In the genomic region with DNA sequence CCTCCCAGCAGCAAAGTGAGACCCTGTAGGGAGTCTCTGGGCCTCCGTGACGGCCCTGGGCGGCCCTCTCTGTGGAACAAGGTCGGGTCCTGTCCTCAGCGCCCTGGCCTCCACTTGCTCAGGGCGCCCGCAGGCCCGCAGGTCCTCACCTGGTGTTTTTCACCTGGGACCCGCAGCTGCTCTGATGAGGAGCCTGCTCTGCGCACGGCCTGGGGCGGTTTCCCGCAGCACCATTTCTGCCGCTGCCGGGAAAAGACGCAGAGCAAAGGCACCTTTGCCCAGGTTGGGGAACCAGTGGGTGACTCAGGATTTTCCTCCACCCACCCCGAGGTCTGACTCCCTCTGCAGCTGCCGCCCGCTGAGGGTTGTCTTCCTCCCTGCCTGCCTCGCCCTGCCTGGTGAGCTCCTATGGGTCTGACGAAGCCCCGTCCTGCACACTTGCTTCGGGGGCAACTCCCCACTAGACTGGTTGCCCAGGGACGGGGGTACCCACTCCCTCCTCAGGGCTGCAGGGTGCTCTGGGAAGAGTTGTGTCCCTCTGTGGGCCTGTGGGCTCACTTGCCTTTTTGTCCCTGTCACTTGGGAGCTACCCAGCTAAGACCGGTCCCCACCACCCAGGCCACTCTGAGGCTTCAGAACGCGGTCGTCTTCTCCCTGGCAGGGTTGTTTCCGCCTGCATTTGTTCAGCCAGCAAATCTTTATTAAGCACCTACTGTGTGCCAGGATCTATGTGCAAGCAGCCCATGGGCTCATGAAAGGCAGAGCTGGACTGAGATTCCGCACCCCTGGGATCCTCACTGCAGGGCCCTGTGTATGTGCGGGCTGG, we compare ENCODE assay signal across 11 cellular contexts.
DNase-seq lines count a peak whose midpoint lies in the region; ATAC-seq, FAIRE-seq and TF ChIP-seq lines count a peak whose summit lies in the region.
"Had no signal": no experiment of that assay in that cellular context is flagged by ENCODE, and none has a peak within 500 bp of the region (broad histone marks: within the 10 kb centered on the region; RNA-seq: fewer than 3 reads in every experiment).

No MANE protein-coding gene starts in this region.

- no peak overlapping the region for H2BK15ac ChIP-seq in H9 (ENCODE audit: low read depth, low read length)

- no peaks in the 10 kb centered on the region for H3K79me2 ChIP-seq in H9 (ENCODE audit: insufficient read depth, low read length)

- no peak for TF ChIP-seq CTCF in H9 (conservative IDR thresholded peaks at IDR 0.05)
- no peak for TF ChIP-seq CTCF in RWPE1 (conservative IDR thresholded peaks at IDR 0.05; ENCODE audit: low read depth)
- TF ChIP-seq CTCF in tibial nerve (IDR thresholded peaks at IDR 0.05) = no peak

- no peak overlapping the region for H2BK20ac ChIP-seq in H9 (ENCODE audit: low read depth, low read length, poor library complexity, severe bottlenecking)

- no peaks in the 10 kb centered on the region for H4K20me1 ChIP-seq in H9 (ENCODE audit: control insufficient read depth, insufficient read depth, insufficient read length)

- no peak overlapping the region for H2AK5ac ChIP-seq in H9 (ENCODE audit: insufficient read length, low read length)

- H3T11ph ChIP-seq in H9 (ENCODE audit: low read length) = no peak overlapping the region

- H2BK12ac ChIP-seq in H9 (ENCODE audit: insufficient read length, low read depth, low read length) = no peak overlapping the region

- CTCF ChIA-PET in RWPE1 (lab: Yijun Ruan, JAX) = interaction anchor here (0.6 to 5.3 kb wide), 8 partner anchors 13 to 378 kb away, joined by 3 to 324 read pairs (median 7); partner anchors contain the start of gene CDKN1C

- H3K56ac ChIP-seq in H9 (ENCODE audit: insufficient read length, low read depth, low read length) = no peak overlapping the region

- peak overlapping the region; percentile 15 for H3K18ac ChIP-seq in H9 (ENCODE audit: insufficient read length, low read depth, low read length)

- no peak for TF ChIP-seq EP300 in tibial nerve (IDR thresholded peaks at IDR 0.05)

- H2BK120ac ChIP-seq in H9 (ENCODE audit: low read depth, low read length, poor library complexity, severe bottlenecking) = no peak overlapping the region

- no CpG with 5 or more reads among the region's 31 CpGs for whole genome bisulfite sequencing in H9 (ENCODE audit: extremely low coverage, insufficient read length, low lambda C conversion rate)
- WGBS in small intestine, 3 donors = 65 to 81% (median 73%) methylated on average over 31 of the region's 31 CpGs
- WGBS in tibial nerve, 2 donors = 92% methylated on average over 19 to 25 of the region's 31 CpGs

- POLR2A ChIA-PET in RWPE1 (lab: Yijun Ruan, JAX; ENCODE audit: low non-redundant PET) = interaction anchor here (0.6 to 0.8 kb wide), 4 partner anchors 79 to 354 kb away, joined by 3 read pairs; no protein-coding TSS in a partner anchor

- H3K23me2 ChIP-seq in H9 (ENCODE audit: insufficient read length, low read depth, low read length, poor library complexity, severe bottlenecking) = no peaks in the 10 kb centered on the region

- intact Hi-C loops in left ventricle myocardium superior (cut with micrococcal nuclease) = no loop called here

- peaks cover 74% of the 10 kb centered on the region for H3K27me3 Mint-ChIP-seq in H9 (ENCODE audit: low read depth)

- FAIRE-seq in small intestine (lab: Jason Lieb, UNC) = no peak
- FAIRE-seq: colon had no signal

- H3K4me1 ChIP-seq in H9 (ENCODE audit: insufficient read depth, low read length) (peaks cover 2% of the 10 kb centered on the region; the same call in 1 of the 2 replicates), small intestine (ENCODE audit: control insufficient read depth in 2 of 2, insufficient read depth in 1 of 2, low read depth in 1 of 2, low read length in 1 of 2) (no peaks in the 10 kb centered on the region), tibial nerve (peaks cover 0 to 30% (median 14%) of the 10 kb centered on the region in 4 donors)

- H4K91ac ChIP-seq in H9 (ENCODE audit: insufficient read length, low read depth, low read length) = no peak overlapping the region

- no peak overlapping the region for H2AFZ ChIP-seq in H9 (ENCODE audit: low read length)

- no peak overlapping the region for H2BK5ac ChIP-seq in H9 (ENCODE audit: insufficient read length, low read length)

- no peaks in the 10 kb centered on the region for H3K9me3 Mint-ChIP-seq in H9
- H3K9me3 Mint-ChIP-seq: T-helper 1 cell treated with Interleukin-12 subunit alpha and Interleukin-12 subunit beta and Interleukin-4 antibody, amounts not matched to agents 30 μg/mL and 1 μg/mL, for 36 hours had no signal

- no peak overlapping the region for H4K8ac ChIP-seq in H9 (replicated peaks; ENCODE audit: insufficient read length, low read depth, low read length)

- H3K36me3 Mint-ChIP-seq in H9 (ENCODE audit: insufficient read depth in 1 of 3, low read depth in 3 of 3) = no peaks in the 10 kb centered on the region; a peak in 1 of 7 replicates

- H3K4me3 Mint-ChIP-seq in H9 = no peak overlapping the region
- H3K4me3 Mint-ChIP-seq: T-helper 1 cell treated with Interleukin-12 subunit alpha and Interleukin-12 subunit beta and Interleukin-4 antibody, amounts not matched to agents 30 μg/mL and 1 μg/mL, for 36 hours had no signal

- H3K9ac ChIP-seq in H9 (ENCODE audit: extremely low read depth, insufficient read length, low read length) = no peak overlapping the region

- H3K79me1 ChIP-seq in H9 (ENCODE audit: insufficient read depth, low read depth, low read length, poor library complexity, severe bottlenecking) = no peaks in the 10 kb centered on the region

- no peak overlapping the region for H3K4me2 ChIP-seq in H9 (ENCODE audit: insufficient read depth, insufficient read length, low read length)

- TF ChIP-seq POLR2A in tibial nerve (IDR thresholded peaks at IDR 0.05) = no peak

- H3K4me3 ChIP-seq in small intestine (ENCODE audit: low read depth in 1 of 2, low read length in 2 of 2) (no peak overlapping the region), tibial nerve (no peak overlapping the region)

- H3K9me3 ChIP-seq in H9 (ENCODE audit: control insufficient read depth, low read depth, low read length) (no peaks in the 10 kb centered on the region), small intestine (ENCODE audit: control insufficient read depth, low read depth) (no peaks in the 10 kb centered on the region), tibial nerve (no peaks in the 10 kb centered on the region)

- no peak overlapping the region for H3K4ac ChIP-seq in H9 (ENCODE audit: low read depth, low read length)

- no peak overlapping the region for H4K5ac ChIP-seq in H9 (ENCODE audit: insufficient read length, low read depth, low read length)

- H3K27ac ChIP-seq in H9 (ENCODE audit: insufficient read length, low read depth, low read length) (no peak overlapping the region), RWPE1 (peak overlapping the region; percentile 78), small intestine (ENCODE audit: low read depth in 1 of 2, low read length in 1 of 2) (no peak overlapping the region), tibial nerve (peak overlapping the region in 2 of 4 donors; percentile 2 to 60)

- H3K23ac ChIP-seq in H9 (ENCODE audit: insufficient read length, low read depth, low read length) = no peak overlapping the region

- DNase-seq in H9 (peak; percentile 67), RWPE1 (ENCODE audit: low spot score) (peak; percentile 85), left ventricle myocardium superior (peak; percentile 37), small intestine (peak; percentile 65), AG20443 (ENCODE audit: low spot score) (no peak), NCI-H1092 treated with DMSO at 0.1 percent for 48 hours (lab: John Stamatoyannopoulos, UW) (no peak), tibial nerve (ENCODE audit: low spot score in 2 of 2) (no peak), dermis blood vessel endothelial cell (no peak)
- DNase-seq: NCI-H510A had no signal

- ATAC-seq in left ventricle myocardium superior = no peak

- H3K36me3 ChIP-seq in small intestine (ENCODE audit: control insufficient read depth in 2 of 2, insufficient read depth in 2 of 2, low read length in 2 of 2) (no peaks in the 10 kb centered on the region), tibial nerve (no peaks in the 10 kb centered on the region)

- peak overlapping the region; percentile 67 for H3K14ac ChIP-seq in H9 (ENCODE audit: insufficient read depth, low read length)

- peaks cover 11 to 16% of the 10 kb centered on the region in 2 experiments for H3K4me1 Mint-ChIP-seq in H9

- H3K27me3 ChIP-seq in H9 (ENCODE audit: insufficient read depth, low read length) = no peaks in the 10 kb centered on the region; the same call in 1 of the 2 replicates
- no peaks in the 10 kb centered on the region for H3K27me3 ChIP-seq in small intestine (ENCODE audit: control insufficient read depth in 2 of 2, insufficient read depth in 2 of 2, low read length in 2 of 2)
- no peaks in the 10 kb centered on the region for H3K27me3 ChIP-seq in tibial nerve

- peak overlapping the region in 1 of 3 experiments; percentile 27; a peak in 2 of 7 replicates for H3K27ac Mint-ChIP-seq in H9
- H3K27ac Mint-ChIP-seq: T-helper 1 cell treated with Interleukin-12 subunit alpha and Interleukin-12 subunit beta and Interleukin-4 antibody, amounts not matched to agents 30 μg/mL and 1 μg/mL, for 36 hours had no signal

Comparison
In these comparisons a context has a peak if more than half of its experiments do, and no peak if none do; other contexts are left out.
1. DNase-seq: peak in H9 (single experiment), RWPE1 (single experiment), left ventricle myocardium superior (single experiment) and small intestine (single experiment); none in AG20443 (single experiment), NCI-H1092 treated with DMSO at 0.1 percent for 48 hours (single experiment), tibial nerve (0 of 2) and dermis blood vessel endothelial cell (single experiment).